In the genomic region with DNA sequence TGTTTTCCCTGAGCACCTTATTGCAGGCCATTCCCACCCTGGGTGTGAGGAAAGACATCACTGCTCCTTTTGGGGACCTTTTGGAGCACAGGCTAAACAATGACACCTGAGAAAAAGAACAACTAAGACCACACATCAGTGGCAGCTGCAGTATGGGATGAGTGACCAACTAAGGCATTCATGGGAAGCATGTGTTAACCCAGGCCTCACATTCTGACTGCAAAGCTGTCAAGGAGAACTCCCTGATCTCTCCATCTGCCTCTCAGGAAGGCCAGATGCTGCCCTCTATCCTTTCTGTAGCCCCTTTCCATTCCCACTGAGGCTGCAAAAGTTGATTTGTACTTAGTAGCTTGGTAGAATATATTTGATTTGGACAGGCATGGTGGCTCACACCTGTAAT, we compare ENCODE assay signal across 17 cellular contexts.
DNase-seq lines count a peak whose midpoint lies in the region; TF ChIP-seq lines count a peak whose summit lies in the region.
"Had no signal": no experiment of that assay in that cellular context is flagged by ENCODE, and none has a peak within 500 bp of the region (broad histone marks: within the 10 kb centered on the region; RNA-seq: fewer than 3 reads in every experiment).

No MANE protein-coding gene starts in this region.

- H3K79me2 ChIP-seq in GM23248 (ENCODE audit: insufficient read depth): no peaks in the 10 kb centered on the region

- H3K4me2 ChIP-seq in GM23248 (ENCODE audit: unreplicated experiment): no peak overlapping the region

- TF ChIP-seq CTCF in glutamatergic neuron (IDR thresholded peaks at IDR 0.05; ENCODE audit: partially characterized antibody, unreplicated experiment): no peak

- H3K4me3 ChIP-seq in GM23248: no peak overlapping the region

- H4K20me1 ChIP-seq in GM23248 (ENCODE audit: insufficient read depth): no peaks in the 10 kb centered on the region

- peaks cover 31% of the 10 kb centered on the region for H3K4me1 Mint-ChIP-seq in glutamatergic neuron (ENCODE audit: low read depth, unreplicated experiment)
- H3K4me1 Mint-ChIP-seq: CD8-positive, alpha-beta memory T cell had no signal

- no peaks in the 10 kb centered on the region for H3K9me3 ChIP-seq in GM23248 (ENCODE audit: low read depth)
- H3K9me3 ChIP-seq: BE2C had no signal

- no peaks in the 10 kb centered on the region for H3K27me3 ChIP-seq in GM23248 (replicated peaks; ENCODE audit: insufficient read depth)
- H3K27me3 ChIP-seq: BE2C had no signal

- in situ Hi-C loops in GM23248 (cut with MboI): no loop called here

- no peak overlapping the region for H2AFZ ChIP-seq in GM23248

- no peaks in the 10 kb centered on the region for H3K4me1 ChIP-seq in GM23248 (ENCODE audit: insufficient read depth)
- H3K4me1 ChIP-seq: BE2C had no signal

- no peak overlapping the region for H3K4me3 Mint-ChIP-seq in glutamatergic neuron (ENCODE audit: unreplicated experiment)
- H3K4me3 Mint-ChIP-seq: CD4-positive, CD25-positive, alpha-beta regulatory T cell; CD8-positive, alpha-beta memory T cell; H9 had no signal

- H3K27ac ChIP-seq in GM23248: no peak overlapping the region

- H3K36me3 Mint-ChIP-seq in glutamatergic neuron (ENCODE audit: unreplicated experiment): no peaks in the 10 kb centered on the region
- H3K36me3 Mint-ChIP-seq: CD4-positive, CD25-positive, alpha-beta regulatory T cell had no signal

- H3K9me2 ChIP-seq in GM23248 (ENCODE audit: insufficient read depth): no peaks in the 10 kb centered on the region

- DNase-seq in LHCN-M2 (ENCODE audit: low read depth): peak; percentile 22
- peak; percentile 73 for DNase-seq in NCI-H82 (lab: John Stamatoyannopoulos, UW)
- DNase-seq in glutamatergic neuron: peak; percentile 25
- DNase-seq in GM23248: no peak
- DNase-seq in activated CD4-positive, alpha-beta T cell treated with anti-CD3 and anti-CD28 coated beads, Interleukin-2, amount 50 U/mL, for 48 hours: no peak
- DNase-seq in HCEC 1CT: no peak
- DNase-seq: ACHN; BE2C; C1 segment of cervical spinal cord; CD4-positive, CD25-positive, alpha-beta regulatory T cell; CD8-positive, alpha-beta memory T cell; COR-L47; DMS153; DMS79; GDM1; GOT3; H9 had no signal

- no peak overlapping the region for H3K9ac ChIP-seq in GM23248

- peaks cover 7% of the 10 kb centered on the region for H3K9me3 Mint-ChIP-seq in glutamatergic neuron (ENCODE audit: unreplicated experiment)
- H3K9me3 Mint-ChIP-seq: CD4-positive, CD25-positive, alpha-beta regulatory T cell; H9 had no signal

- peaks cover 7% of the 10 kb centered on the region for H3K27me3 Mint-ChIP-seq in glutamatergic neuron (ENCODE audit: unreplicated experiment)

- H3F3A ChIP-seq in GM23248 (ENCODE audit: insufficient read depth): no peaks in the 10 kb centered on the region

- no peaks in the 10 kb centered on the region for H3K36me3 ChIP-seq in GM23248 (ENCODE audit: low read depth)
- H3K36me3 ChIP-seq: BE2C had no signal

- peak overlapping the region; percentile 69 for H3K27ac Mint-ChIP-seq in glutamatergic neuron (ENCODE audit: unreplicated experiment)
- H3K27ac Mint-ChIP-seq: H9 had no signal

Comparison
In these comparisons a context has a peak if more than half of its experiments do, and no peak if none do; other contexts are left out.
1. DNase-seq: peak in LHCN-M2 (single experiment), NCI-H82 (single experiment) and glutamatergic neuron (single experiment); none in GM23248 (single experiment), activated CD4-positive, alpha-beta T cell treated with anti-CD3 and anti-CD28 coated beads, Interleukin-2, amount 50 U/mL, for 48 hours (0 of 2) and HCEC 1CT (single experiment).